In genomic region chr1:155196893-155197638, GRCh38 we compare ENCODE assay signal across 17 cellular contexts. TPM values are rescaled to one million over a fixed set of nuclear protein-coding genes. Genes with fewer than 3 reads are reported as not detected.
DNase-seq lines count a peak whose midpoint lies in the region; ATAC-seq, FAIRE-seq and TF ChIP-seq lines count a peak whose summit lies in the region.
"Had no signal": no experiment of that assay in that cellular context is flagged by ENCODE, and none has a peak within 500 bp of the region (broad histone marks: within the 10 kb centered on the region; RNA-seq: fewer than 3 reads in every experiment).

No MANE protein-coding gene starts in this region.

- no peak for TF ChIP-seq RAD21 in K562 (CRISPR knock-in tag; conservative IDR thresholded peaks at IDR 0.05 in 1 of 2, IDR thresholded peaks at IDR 0.05 in 1 of 2)

- no peak for TF ChIP-seq POLR2A in K562 (conservative IDR thresholded peaks at IDR 0.05)
- no peak for TF ChIP-seq POLR2A in erythroblast (IDR thresholded peaks at IDR 0.05; ENCODE audit: low read length)

- in situ Hi-C loops in K562 (cut with MboI): no loop called here

- POLR2A ChIA-PET in HEK293 (lab: Yijun Ruan, JAX): no interaction called here
- POLR2A ChIA-PET in K562 (lab: Yijun Ruan, JAX): no interaction called here

- H3K9me3 ChIP-seq in HEK293 (ENCODE audit: control insufficient read depth, insufficient read depth, low read depth, low read length): no peaks in the 10 kb centered on the region
- no peaks in the 10 kb centered on the region for H3K9me3 ChIP-seq in K562 (replicated peaks; ENCODE audit: control insufficient read depth, insufficient read depth, low read depth, low read length)
- H3K9me3 ChIP-seq in iPS-18c (ENCODE audit: control insufficient read depth, insufficient read depth, low read length): no peaks in the 10 kb centered on the region
- H3K9me3 ChIP-seq: mucosa of descending colon, transverse colon had no signal

- peaks cover 3% of the 10 kb centered on the region; the same call in 1 of the 2 replicates for H3K4me1 ChIP-seq in HEK293 (ENCODE audit: control insufficient read depth, insufficient read depth, low read length)
- peaks cover 19 to 49% of the 10 kb centered on the region in 2 experiments for H3K4me1 ChIP-seq in K562 (replicated peaks in 1 of 2; ENCODE audit: control insufficient read depth in 2 of 2, insufficient read depth in 2 of 2, low read length in 2 of 2)

- CTCF ChIA-PET in HEK293 (lab: Yijun Ruan, JAX): interaction anchor here (1.4 to 2.4 kb wide), 2 partner anchors 10 to 22 kb away, joined by 3 to 13 read pairs; partner anchors contain the start of gene THBS3
- CTCF ChIA-PET in K562 (lab: Yijun Ruan, JAX; ENCODE audit: low intra/inter-chr PET ratio): no interaction called here

- TF ChIP-seq EP300 in K562 (IDR thresholded peaks at IDR 0.05; ENCODE audit: low read length): no peak

- no peak for ATAC-seq in K562
- ATAC-seq in sciatic nerve: no peak
- ATAC-seq in GM19452 (IDR thresholded peaks at IDR 0.05; ENCODE audit: unreplicated experiment): no peak
- ATAC-seq: mucosa of descending colon had no signal

- no peaks in the 10 kb centered on the region for H3K27me3 ChIP-seq in K562 (ENCODE audit: control insufficient read depth in 2 of 2, insufficient read depth in 2 of 2, low read length in 2 of 2)
- H3K27me3 ChIP-seq: transverse colon had no signal

- H4K20me1 ChIP-seq in K562 (replicated peaks; ENCODE audit: control insufficient read depth, insufficient read depth, low read length): no peaks in the 10 kb centered on the region

- intact Hi-C loops in K562 (cut with micrococcal nuclease) (no loop called here), sciatic nerve (cut with DNase I) (no loop called here)

- H3K36me3 ChIP-seq in HEK293 (ENCODE audit: control insufficient read depth in 2 of 2, insufficient read depth in 1 of 2, low read length in 2 of 2): peaks cover 0 to 51% of the 10 kb centered on the region in 2 experiments; a peak in 1 of 3 replicates
- H3K36me3 ChIP-seq in K562 (ENCODE audit: control insufficient read depth, insufficient read depth, low read length): peaks cover 35% of the 10 kb centered on the region; the same call in 2 of the 3 replicates
- H3K36me3 ChIP-seq: transverse colon had no signal

- 93% methylated on average over 20 of the region's 20 CpGs for WGBS in K562 (ENCODE audit: insufficient coverage, low coverage, missing lambda C conversion rate)

- no peak for FAIRE-seq in K562 (lab: Jason Lieb, UNC)
- FAIRE-seq: GM12891 had no signal

- H2AFZ ChIP-seq in K562 (ENCODE audit: low read depth, low read length): no peak overlapping the region

- H3K27ac ChIP-seq in HEK293 (ENCODE audit: extremely low read depth, low read depth, low read length): no peak overlapping the region
- H3K27ac ChIP-seq in K562 (ENCODE audit: extremely low read depth, low read depth, low read length): no peak overlapping the region

- H3K9ac ChIP-seq in K562 (ENCODE audit: insufficient read depth in 1 of 2, low read depth in 2 of 2, low read length in 2 of 2): peak overlapping the region in 1 of 2 experiments; percentile 72; a peak in 2 of 4 replicates

- H3K4me3 ChIP-seq in HEK293 (ENCODE audit: low read depth, low read length) (no peak overlapping the region), K562 (no peak overlapping the region), iPS-18c (ENCODE audit: insufficient read depth, low read depth, low read length) (peak overlapping the region; percentile 46)
- H3K4me3 ChIP-seq: mucosa of descending colon, transverse colon had no signal

- DNase-seq in K562 (ENCODE audit: extremely low read depth in 1 of 4, low spot score in 3 of 4) (no peak), sciatic nerve (ENCODE audit: low spot score) (peak; percentile 58), HK-2 (ENCODE audit: unreplicated experiment) (no peak), NCI-H82 (lab: John Stamatoyannopoulos, UW) (no peak), erythroblast (lab: John Stamatoyannopoulos, UW) (no peak)
- DNase-seq: activated CD4-positive, alpha-beta T cell treated with anti-CD3 and anti-CD28 coated beads, Interleukin-2, amount 50 U/mL, for 1 hour; activated T-cell treated with anti-CD3 and anti-CD28 coated beads, Interleukin-2, amount 50 U/mL, for 24 hours; CD4-positive, alpha-beta T cell; SHP77; stimulated activated CD4-positive, alpha-beta T cell treated with anti-CD3 and anti-CD28 coated beads, Interleukin-4, amount 100 ng/mL, for 1 hour; T-helper 9 cell; transverse colon had no signal

- TF ChIP-seq CTCF in HEK293 (tag by site-specific recombination; IDR thresholded peaks at IDR 0.05) (no peak), K562 (IDR thresholded peaks at IDR 0.05 in 2 of 3, conservative IDR thresholded peaks at IDR 0.05 in 1 of 3; ENCODE audit: insufficient read depth in 2 of 3, low read depth in 1 of 3, low read length in 3 of 3) (no peak)

- peaks cover 27% of the 10 kb centered on the region for H3K79me2 ChIP-seq in K562 (ENCODE audit: control insufficient read depth, insufficient read depth, low read length)

- BruUV-seq in K562 (replicated peaks; lab: Mats Ljungman, UMichigan): no TSS peak

- H3K4me2 ChIP-seq in K562 (ENCODE audit: insufficient read depth, low read length): no peak overlapping the region

- no peaks in the 10 kb centered on the region for H3K9me1 ChIP-seq in K562 (ENCODE audit: control insufficient read depth, insufficient read depth, low read length)

RNA-seq across cellular contexts. Expression of gene THBS3, which starts 10.6 kb away (rescaled TPM):
- 41.1 and 69.3 TPM in 2 replicates for total RNA-seq in K562 (2011; cell fraction: chromatin; rRNA removed; ENCODE audit: low replicate concordance)
- total RNA-seq in K562 (2011; cell fraction: nucleolus; rRNA removed): 30.0 and 35.2 TPM in 2 replicates
- total RNA-seq in K562 (2011; cell fraction: nucleoplasm; rRNA removed): 23.9 and 24.2 TPM in 2 replicates
- total RNA-seq in K562 (2014; rRNA removed): 2.5 and 3.2 TPM in 2 replicates
- total RNA-seq in K562 (2014; rRNA removed; fragmentation: Illumina TruSeq; extraction: Trizol): 2.0 and 2.4 TPM in 2 replicates
- total RNA-seq in K562 (2015; rRNA removed; fragmentation: Illumina TruSeq; extraction: Trizol): 3.1 and 3.4 TPM in 2 replicates
- 3.3 and 5.0 TPM in 2 replicates for total RNA-seq in K562 (2021)
- 5.8 and 6.8 TPM in 2 replicates for polyA plus RNA-seq in K562 (2011; rRNA removed)
- polyA plus RNA-seq in K562 (2011; cell fraction: cytosol; rRNA removed): 4.3 and 5.3 TPM in 2 replicates
- 48.2 and 56.8 TPM in 2 replicates for polyA plus RNA-seq in K562 (2011; cell fraction: nucleus; rRNA removed)
- polyA plus RNA-seq in K562 (2012): 6.7 and 14.3 TPM in 2 replicates
- 2.5 and 3.2 TPM in 2 replicates for polyA plus RNA-seq in K562 (2014; fragmentation: Illumina TruSeq; extraction: Trizol)
- under 1 TPM; 0.59 to 0.89 TPM for polyA plus RNA-seq in K562 (2014; fragmentation: Nextera tagmentation; extraction: Ambion mirVana)
- polyA plus RNA-seq in K562 (2014; rRNA removed): 6.6 and 8.3 TPM in 2 replicates
- 4.6 TPM in 2 replicates for polyA minus RNA-seq in K562 (2011; rRNA and poly(A)+ RNA removed)
- 2.0 and 2.3 TPM in 2 replicates for polyA minus RNA-seq in K562 (2011; cell fraction: cytosol; rRNA and poly(A)+ RNA removed)
- polyA minus RNA-seq in K562 (2011; cell fraction: nucleus; rRNA and poly(A)+ RNA removed): 7.3 and 8.8 TPM in 2 replicates
- total RNA-seq in sciatic nerve: 58.8 TPM

RNA-seq across cellular contexts. Expression of gene MTX1, which starts 11.4 kb away (rescaled TPM):
- total RNA-seq in K562 (2011; cell fraction: chromatin; rRNA removed; ENCODE audit: low replicate concordance): 16.6 and 32.2 TPM in 2 replicates
- total RNA-seq in K562 (2011; cell fraction: nucleolus; rRNA removed): 41.9 and 55.9 TPM in 2 replicates
- total RNA-seq in K562 (2011; cell fraction: nucleoplasm; rRNA removed): 26.1 and 28.5 TPM in 2 replicates
- total RNA-seq in K562 (2014; rRNA removed) (98.4 and 165 TPM in 2 replicates), K562 (2014; rRNA removed; fragmentation: Illumina TruSeq; extraction: Trizol) (37.3 and 44.6 TPM in 2 replicates), K562 (2015; rRNA removed; fragmentation: Illumina TruSeq; extraction: Trizol) (65.1 and 66.9 TPM in 2 replicates), K562 (2021) (73.8 and 83.3 TPM in 2 replicates), sciatic nerve (20.0 TPM)
- polyA plus RNA-seq in K562 (2011; rRNA removed) (65.8 and 73.3 TPM in 2 replicates), K562 (2014; fragmentation: Illumina TruSeq; extraction: Trizol) (80.0 and 88.4 TPM in 2 replicates), K562 (2014; fragmentation: Nextera tagmentation; extraction: Ambion mirVana) (10 to 100 TPM; 29.1 to 66.3 TPM), K562 (2014; rRNA removed) (83.5 and 90.5 TPM in 2 replicates)
- 102 and 177 TPM in 2 replicates for polyA plus RNA-seq in K562 (2011; cell fraction: cytosol; rRNA removed)
- polyA plus RNA-seq in K562 (2011; cell fraction: nucleus; rRNA removed): 65.2 and 88.3 TPM in 2 replicates
- polyA plus RNA-seq in K562 (2012): 79.8 and 86.4 TPM in 2 replicates
- polyA minus RNA-seq in K562 (2011; rRNA and poly(A)+ RNA removed): 25.2 and 38.9 TPM in 2 replicates
- 35.6 and 41.5 TPM in 2 replicates for polyA minus RNA-seq in K562 (2011; cell fraction: cytosol; rRNA and poly(A)+ RNA removed)
- polyA minus RNA-seq in K562 (2011; cell fraction: nucleus; rRNA and poly(A)+ RNA removed): 26.3 and 28.4 TPM in 2 replicates

RNA-seq across cellular contexts. Expression of gene TRIM46, which starts 23.4 kb away (rescaled TPM):
- total RNA-seq in K562 (2011; cell fraction: chromatin; rRNA removed; ENCODE audit: low replicate concordance): 0.95 and 1.8 TPM in 2 replicates
- 0.67 and 0.92 TPM in 2 replicates for total RNA-seq in K562 (2011; cell fraction: nucleolus; rRNA removed)
- total RNA-seq in K562 (2011; cell fraction: nucleoplasm; rRNA removed): 0.66 and 1.1 TPM in 2 replicates
- total RNA-seq in K562 (2014; rRNA removed): 0.04 and 0.05 TPM in 2 replicates
- not detected in 2 replicates for total RNA-seq in K562 (2014; rRNA removed; fragmentation: Illumina TruSeq; extraction: Trizol)
- total RNA-seq in K562 (2015; rRNA removed; fragmentation: Illumina TruSeq; extraction: Trizol): 0.14 TPM in 1 of 2 replicates, not detected in the other
- total RNA-seq in K562 (2021): 0.22 and 0.60 TPM in 2 replicates
- 0.08 and 0.12 TPM in 2 replicates for polyA plus RNA-seq in K562 (2011; rRNA removed)
- polyA plus RNA-seq in K562 (2011; cell fraction: cytosol; rRNA removed): 0.13 and 0.18 TPM in 2 replicates
- 0.59 and 0.64 TPM in 2 replicates for polyA plus RNA-seq in K562 (2011; cell fraction: nucleus; rRNA removed)
- 0.16 and 0.29 TPM in 2 replicates for polyA plus RNA-seq in K562 (2012)
- 0.15 and 0.18 TPM in 2 replicates for polyA plus RNA-seq in K562 (2014; fragmentation: Illumina TruSeq; extraction: Trizol)
- not detected for polyA plus RNA-seq in K562 (2014; fragmentation: Nextera tagmentation; extraction: Ambion mirVana)
- polyA plus RNA-seq in K562 (2014; rRNA removed): 0.11 and 0.41 TPM in 2 replicates
- polyA minus RNA-seq in K562 (2011; rRNA and poly(A)+ RNA removed): 0.09 TPM in 1 of 2 replicates, not detected in the other
- not detected in 2 replicates for polyA minus RNA-seq in K562 (2011; cell fraction: cytosol; rRNA and poly(A)+ RNA removed)
- polyA minus RNA-seq in K562 (2011; cell fraction: nucleus; rRNA and poly(A)+ RNA removed): 0.13 TPM in 1 of 2 replicates, not detected in the other
- 4.8 TPM for total RNA-seq in sciatic nerve

RNA-seq across cellular contexts. Expression of gene KRTCAP2, which starts 24.0 kb away (rescaled TPM):
- total RNA-seq in K562 (2011; cell fraction: chromatin; rRNA removed; ENCODE audit: low replicate concordance): 114 and 195 TPM in 2 replicates
- total RNA-seq in K562 (2011; cell fraction: nucleolus; rRNA removed): 338 and 376 TPM in 2 replicates
- 298 TPM in 2 replicates for total RNA-seq in K562 (2011; cell fraction: nucleoplasm; rRNA removed)
- total RNA-seq in K562 (2014; rRNA removed): 211 and 255 TPM in 2 replicates
- total RNA-seq in K562 (2014; rRNA removed; fragmentation: Illumina TruSeq; extraction: Trizol): 226 and 244 TPM in 2 replicates
- total RNA-seq in K562 (2015; rRNA removed; fragmentation: Illumina TruSeq; extraction: Trizol): 290 and 294 TPM in 2 replicates
- total RNA-seq in K562 (2021): 243 and 253 TPM in 2 replicates
- polyA plus RNA-seq in K562 (2011; rRNA removed): 129 and 178 TPM in 2 replicates
- 462 and 551 TPM in 2 replicates for polyA plus RNA-seq in K562 (2011; cell fraction: cytosol; rRNA removed)
- 206 and 232 TPM in 2 replicates for polyA plus RNA-seq in K562 (2011; cell fraction: nucleus; rRNA removed)
- polyA plus RNA-seq in K562 (2012): 327 and 494 TPM in 2 replicates
- polyA plus RNA-seq in K562 (2014; fragmentation: Illumina TruSeq; extraction: Trizol): 418 and 443 TPM in 2 replicates
- 100 to 1,000 TPM; 429 to 436 TPM for polyA plus RNA-seq in K562 (2014; fragmentation: Nextera tagmentation; extraction: Ambion mirVana)
- 126 and 196 TPM in 2 replicates for polyA plus RNA-seq in K562 (2014; rRNA removed)
- polyA minus RNA-seq in K562 (2011; rRNA and poly(A)+ RNA removed): 153 and 212 TPM in 2 replicates
- polyA minus RNA-seq in K562 (2011; cell fraction: cytosol; rRNA and poly(A)+ RNA removed): 167 and 266 TPM in 2 replicates
- 51.4 and 83.0 TPM in 2 replicates for polyA minus RNA-seq in K562 (2011; cell fraction: nucleus; rRNA and poly(A)+ RNA removed)
- 162 TPM for total RNA-seq in sciatic nerve

RNA-seq across cellular contexts. Expression of gene DPM3, which starts 56.7 kb away (rescaled TPM):
- 7.1 and 27.9 TPM in 2 replicates for total RNA-seq in K562 (2011; cell fraction: chromatin; rRNA removed; ENCODE audit: low replicate concordance)
- total RNA-seq in K562 (2011; cell fraction: nucleolus; rRNA removed): 73.0 and 77.4 TPM in 2 replicates
- 47.4 and 60.5 TPM in 2 replicates for total RNA-seq in K562 (2011; cell fraction: nucleoplasm; rRNA removed)
- total RNA-seq in K562 (2014; rRNA removed): 41.3 and 45.1 TPM in 2 replicates
- 1.8 and 3.7 TPM in 2 replicates for total RNA-seq in K562 (2014; rRNA removed; fragmentation: Illumina TruSeq; extraction: Trizol)
- 34.2 and 40.0 TPM in 2 replicates for total RNA-seq in K562 (2015; rRNA removed; fragmentation: Illumina TruSeq; extraction: Trizol)
- 92.1 and 94.2 TPM in 2 replicates for total RNA-seq in K562 (2021)
- polyA plus RNA-seq in K562 (2011; rRNA removed): 27.1 and 62.3 TPM in 2 replicates
- polyA plus RNA-seq in K562 (2011; cell fraction: cytosol; rRNA removed): 209 and 283 TPM in 2 replicates
- 63.1 and 75.1 TPM in 2 replicates for polyA plus RNA-seq in K562 (2011; cell fraction: nucleus; rRNA removed)
- 123 and 131 TPM in 2 replicates for polyA plus RNA-seq in K562 (2012)
- polyA plus RNA-seq in K562 (2014; fragmentation: Illumina TruSeq; extraction: Trizol): 8.6 and 59.7 TPM in 2 replicates
- 10 to 100 TPM; 12.6 to 36.4 TPM for polyA plus RNA-seq in K562 (2014; fragmentation: Nextera tagmentation; extraction: Ambion mirVana)
- polyA plus RNA-seq in K562 (2014; rRNA removed): 120 and 141 TPM in 2 replicates
- 6.0 and 10.0 TPM in 2 replicates for polyA minus RNA-seq in K562 (2011; rRNA and poly(A)+ RNA removed)
- polyA minus RNA-seq in K562 (2011; cell fraction: cytosol; rRNA and poly(A)+ RNA removed): 11.5 and 13.6 TPM in 2 replicates
- polyA minus RNA-seq in K562 (2011; cell fraction: nucleus; rRNA and poly(A)+ RNA removed): 12.2 and 13.9 TPM in 2 replicates
- 75.3 TPM for total RNA-seq in sciatic nerve
